Comparison of ENCODE assay signal across 21 cellular contexts in the genomic region with DNA sequence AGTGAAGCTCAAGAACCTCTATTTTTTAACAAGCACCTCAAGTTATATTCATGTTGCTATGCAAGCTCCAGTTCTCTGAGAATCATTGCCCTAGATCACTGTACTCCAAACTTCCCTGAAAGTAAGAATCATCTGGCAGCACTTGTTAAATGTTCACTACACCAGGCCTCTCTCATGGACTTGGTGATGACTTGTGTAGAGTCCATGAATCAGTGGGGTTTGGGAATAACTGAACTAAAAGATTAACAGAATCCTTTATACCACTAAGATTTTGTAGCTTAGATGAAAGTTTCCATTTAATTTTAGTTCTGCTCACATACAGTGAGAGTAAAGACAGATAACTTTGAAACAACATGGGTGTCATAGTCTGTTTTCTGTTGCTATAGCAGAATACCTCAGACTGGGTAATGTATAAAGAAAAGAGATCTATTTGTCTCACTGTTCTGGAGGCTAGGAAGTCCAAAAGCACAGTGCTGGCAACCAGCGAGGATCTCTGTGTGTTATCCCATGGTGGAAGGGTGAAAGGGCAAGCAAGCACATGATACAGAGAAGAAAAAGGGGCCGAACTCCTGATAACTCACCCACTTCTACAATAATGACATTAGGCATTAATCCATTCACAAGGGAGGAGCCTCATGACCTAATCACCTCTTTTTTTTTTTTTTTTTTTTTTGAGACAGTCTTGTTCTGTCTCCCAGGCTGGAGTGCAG. TPM values are rescaled to one million over a fixed set of nuclear protein-coding genes. Genes with fewer than 3 reads are reported as not detected.
DNase-seq lines count a peak whose midpoint lies in the region; ATAC-seq, FAIRE-seq and TF ChIP-seq lines count a peak whose summit lies in the region.
"Had no signal": no experiment of that assay in that cellular context is flagged by ENCODE, and none has a peak within 500 bp of the region (broad histone marks: within the 10 kb centered on the region; RNA-seq: fewer than 3 reads in every experiment).

No MANE protein-coding gene starts in this region.

- no peak for FAIRE-seq in kidney (lab: Jason Lieb, UNC)
- FAIRE-seq: A549, GM12892, GM18507, HTR-8/SVneo had no signal

- H3K4me1 ChIP-seq in body of pancreas (peaks cover 11% of the 10 kb centered on the region), kidney (ENCODE audit: control insufficient read depth in 1 of 2, insufficient read depth in 1 of 2, low read depth in 1 of 2, low read length in 2 of 2) (peaks cover 0 to 2% of the 10 kb centered on the region in 2 donors), adrenal gland (replicated peaks in 1 of 2) (no peaks in the 10 kb centered on the region)

- H3K36me3 ChIP-seq in body of pancreas (replicated peaks in 1 of 2; ENCODE audit: insufficient read depth in 1 of 2, low read depth in 2 of 2), result no peaks in the 10 kb centered on the region
- no peaks in the 10 kb centered on the region for H3K36me3 ChIP-seq in kidney (ENCODE audit: control insufficient read depth in 1 of 2, insufficient read depth in 2 of 2, low read length in 2 of 2)
- H3K36me3 ChIP-seq in adrenal gland (replicated peaks in 1 of 2), result no peaks in the 10 kb centered on the region
- H3K36me3 ChIP-seq: BLaER1 had no signal

- peak overlapping the region in 3 of 4 donors; percentile 2 to 86 (median 41) for H3K27ac ChIP-seq in body of pancreas
- peak overlapping the region; percentile 9 to 48 for H3K27ac ChIP-seq in kidney (ENCODE audit: low read depth in 2 of 2, low read length in 2 of 2)
- no peak overlapping the region for H3K27ac ChIP-seq in adrenal gland
- H3K27ac ChIP-seq: A549, BLaER1 had no signal

- TF ChIP-seq POLR2A in body of pancreas (IDR thresholded peaks at IDR 0.05) (no peak), adrenal gland (IDR thresholded peaks at IDR 0.05) (no peak)

- TF ChIP-seq CTCF in body of pancreas (IDR thresholded peaks at IDR 0.05) (no peak), kidney (IDR thresholded peaks at IDR 0.05; ENCODE audit: borderline replicate concordance, extremely low read depth, insufficient read depth) (no peak), adrenal gland (IDR thresholded peaks at IDR 0.05) (no peak)

- ATAC-seq in body of pancreas, result peak; percentile 31
- ATAC-seq: A549, HCT116 had no signal

- no peak overlapping the region for H3K9ac ChIP-seq in kidney (ENCODE audit: low read length in 2 of 2)
- H3K9ac ChIP-seq: BLaER1 had no signal

- H3K27me3 ChIP-seq in body of pancreas (no peaks in the 10 kb centered on the region), adrenal gland (no peaks in the 10 kb centered on the region)
- H3K27me3 ChIP-seq: BLaER1 had no signal

- WGBS in body of pancreas, 2 donors, result 36 to 44% methylated on average over 2 of the region's 2 CpGs
- 62 to 86% (median 78%) methylated on average over 2 of the region's 2 CpGs for WGBS in adrenal gland, 4 donors

- DNase-seq in body of pancreas (no peak), kidney (no peak), mucosa of gallbladder (ENCODE audit: low spot score) (peak; percentile 20), HuH-7.5 (ENCODE audit: low spot score) (no peak), anterior cingulate cortex (lab: John Stamatoyannopoulos, UW) (no peak), A172 (ENCODE audit: low spot score) (no peak), adrenal gland (no peak)
- DNase-seq: CD4-positive, alpha-beta memory T cell; DMS153; DMS79; GDM1; GOT3; H7; HFFc6 had no signal

- intact Hi-C loops in body of pancreas (cut with DNase I) (no loop called here), kidney (cut with DNase I) (no loop called here), adrenal gland (cut with DNase I) (no loop called here)

- H3K9me3 ChIP-seq in body of pancreas (no peaks in the 10 kb centered on the region), kidney (ENCODE audit: control insufficient read depth in 1 of 2, low read length in 2 of 2) (no peaks in the 10 kb centered on the region), adrenal gland (replicated peaks in 1 of 3) (no peaks in the 10 kb centered on the region)
- H3K9me3 ChIP-seq: A549, BLaER1 had no signal

- no peak overlapping the region for H3K4me3 ChIP-seq in body of pancreas
- no peak overlapping the region for H3K4me3 ChIP-seq in kidney (ENCODE audit: low read length in 2 of 2)
- H3K4me3 ChIP-seq in adrenal gland, result no peak overlapping the region
- H3K4me3 ChIP-seq: A549, BLaER1 had no signal

RNA-seq across cellular contexts. Expression of a gene that starts 27.9 kb away (rescaled TPM):
- total RNA-seq in body of pancreas, result 1 to 10 TPM; 4.9 to 6.2 TPM
- total RNA-seq in kidney, result 24.7 TPM
- polyA plus RNA-seq in kidney (ENCODE audit: insufficient read depth, low read depth, low replicate concordance), result 2.7 TPM
- total RNA-seq in mucosa of gallbladder, result 17.0 TPM
- total RNA-seq in A172 (2014; rRNA removed; shearing (Covaris generic)), result 0.53 and 0.64 TPM in 2 replicates
- total RNA-seq in adrenal gland, result 10 to 100 TPM in 7 of 8 donors, 1 to 10 TPM in 1; 7.8 to 52.0 (median 15.4) TPM
- 1 to 10 TPM; 3.4 to 7.0 (median 5.1) TPM for polyA plus RNA-seq in adrenal gland
- total RNA-seq: HFFc6 had no signal
- polyA plus RNA-seq: AG04450 had no signal

Comparison
In these comparisons a context has a peak if more than half of its experiments do, and no peak if none do; other contexts are left out.
1. H3K27ac ChIP-seq: peak in body of pancreas (3 of 4) and kidney (2 of 2); none in adrenal gland (0 of 5).